In the genomic region with DNA sequence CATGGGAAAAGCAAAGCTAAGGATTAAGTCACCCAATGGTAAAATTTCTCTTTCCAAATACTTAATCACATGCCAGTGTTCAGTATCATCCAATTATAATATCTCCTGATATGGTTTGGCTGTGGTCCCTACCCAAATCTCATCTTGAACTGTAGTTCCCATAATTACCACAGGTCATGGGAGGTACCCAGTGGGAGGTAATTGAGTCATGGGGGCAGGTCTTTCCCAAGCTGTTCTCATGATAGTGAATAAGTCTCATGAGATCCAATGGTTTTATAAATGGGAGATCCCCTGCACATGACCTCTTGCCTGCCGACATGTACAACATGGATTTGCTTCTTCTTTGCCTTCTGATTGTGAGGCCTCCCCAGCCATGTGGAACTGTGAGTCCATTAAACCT, we compare ENCODE assay signal across 20 cellular contexts. TPM values are rescaled to one million over a fixed set of nuclear protein-coding genes. Genes with fewer than 3 reads are reported as not detected.
A peak's percentile ranks its signal among the peaks of the same experiment; 100 is the strongest.
DNase-seq lines count a peak whose midpoint lies in the region; ATAC-seq, FAIRE-seq and TF ChIP-seq lines count a peak whose summit lies in the region.
"Had no signal": no experiment of that assay in that cellular context is flagged by ENCODE, and none has a peak within 500 bp of the region (broad histone marks: within the 10 kb centered on the region; RNA-seq: fewer than 3 reads in every experiment).

No MANE protein-coding gene starts in this region.

- peaks cover 47 to 69% of the 10 kb centered on the region in 2 experiments for H3K36me3 ChIP-seq in HEK293 (ENCODE audit: control insufficient read depth in 2 of 2, insufficient read depth in 1 of 2, low read length in 2 of 2)

- H3K4me3 ChIP-seq in A549 (no peak overlapping the region), HEK293 (ENCODE audit: low read depth, low read length) (no peak overlapping the region), astrocyte of the cerebellum (ENCODE audit: low read depth, low read length) (no peak overlapping the region)
- H3K4me3 ChIP-seq: adrenal gland, vagina had no signal

- no peak for TF ChIP-seq POLR2A in A549 (IDR thresholded peaks at IDR 0.05; ENCODE audit: low read length)

- ATAC-seq in A549 (peak in 1 of 2 experiments; percentile 37; a peak in 3 of 6 replicates), GM21367 (IDR thresholded peaks at IDR 0.05; ENCODE audit: unreplicated experiment) (no peak), HG03521 (IDR thresholded peaks at IDR 0.05; ENCODE audit: unreplicated experiment) (no peak)
- ATAC-seq: stimulated activated naive CD8-positive, alpha-beta T cell treated with anti-CD3 and anti-CD28 coated beads, Interleukin-15, amount 100 ng/mL, for 72 hours had no signal

- DNase-seq in A549 (ENCODE audit: low read depth in 1 of 2, low spot score in 1 of 2) (peak in 1 of 2 experiments; percentile 23), astrocyte of the cerebellum (ENCODE audit: low read depth) (peak; percentile 65), iris pigment epithelial cell (ENCODE audit: low read depth) (peak; percentile 76), cerebellar cortex (ENCODE audit: low spot score) (no peak)
- DNase-seq in activated T-cell treated with anti-CD3 and anti-CD28 coated beads, Interleukin-2, amount 50 U/mL, for 48 hours = no peak
- DNase-seq: activated CD4-positive, alpha-beta T cell treated with anti-CD3 and anti-CD28 coated beads for 48 hours; DMS79 treated with DMSO at 0.1 percent for 48 hours; H7; KG1; NCI-H1930; NCI-H524 treated with DMSO at 0.1 percent for 48 hours; small intestine; stimulated activated naive CD8-positive, alpha-beta T cell treated with anti-CD3 and anti-CD28 coated beads, Interleukin-15, amount 100 ng/mL, for 72 hours; T-helper 1 cell had no signal

- WGBS in A549 (ENCODE audit: missing lambda C conversion rate) = 91% methylated on average over 1 of the region's 1 CpG

- CTCF ChIA-PET in A549 (lab: Yijun Ruan, JAX) (interaction anchor here (2.1 kb wide), 1 partner anchor 11 kb away, joined by 7 read pairs; no protein-coding TSS in a partner anchor), HEK293 (lab: Yijun Ruan, JAX) (no interaction called here)

- H3K9me3 ChIP-seq in A549 (no peaks in the 10 kb centered on the region), HEK293 (ENCODE audit: control insufficient read depth, insufficient read depth, low read depth, low read length) (no peaks in the 10 kb centered on the region)
- H3K9me3 ChIP-seq: adrenal gland, neutrophil, vagina had no signal

- no peak for TF ChIP-seq CTCF in A549 (IDR thresholded peaks at IDR 0.05)
- no peak for TF ChIP-seq CTCF in HEK293 (tag by site-specific recombination; IDR thresholded peaks at IDR 0.05)
- no peak for TF ChIP-seq CTCF in astrocyte of the cerebellum (IDR thresholded peaks at IDR 0.05; ENCODE audit: low read depth, low read length, missing control alignments)

- no peak for FAIRE-seq in A549 (lab: Jason Lieb, UNC)
- FAIRE-seq: small intestine had no signal

- H3K27ac ChIP-seq in A549 = peak overlapping the region in 1 of 2 experiments; percentile 41; a peak in 2 of 6 replicates
- no peak overlapping the region for H3K27ac ChIP-seq in HEK293 (ENCODE audit: extremely low read depth, low read depth, low read length)
- H3K27ac ChIP-seq: adrenal gland, vagina had no signal

- no peak for TF ChIP-seq EP300 in A549 (IDR thresholded peaks at IDR 0.05)

- POLR2A ChIA-PET in A549 (lab: Yijun Ruan, JAX) = no interaction called here
- POLR2A ChIA-PET in HEK293 (lab: Yijun Ruan, JAX) = no interaction called here

- no peak for TF ChIP-seq RAD21 in A549 (conservative IDR thresholded peaks at IDR 0.05 in 1 of 2, IDR thresholded peaks at IDR 0.05 in 1 of 2)

- in situ Hi-C loops in astrocyte of the cerebellum (cut with HindIII; ENCODE audit: low sequenced_read_pairs) = no loop called here

- no peak overlapping the region for H3K4me2 ChIP-seq in A549

- H3K4me1 ChIP-seq in A549 (peaks cover 24% of the 10 kb centered on the region), HEK293 (ENCODE audit: control insufficient read depth, insufficient read depth, low read length) (no peaks in the 10 kb centered on the region)
- H3K4me1 ChIP-seq: vagina had no signal

TF ChIP-seq in A549, 52 proteins besides CTCF, POLR2A, EP300 and RAD21:
- no peak for TF ChIP-seq TFCP2L1 (CRISPR knock-in tag; IDR thresholded peaks at IDR 0.05)
- TF ChIP-seq FOSL2 (IDR thresholded peaks at IDR 0.05) = no peak
- peak; percentile 61 for TF ChIP-seq FOSL2 (CRISPR knock-in tag; IDR thresholded peaks at IDR 0.05)

TF ChIP-seq in HEK293, 187 proteins besides CTCF, POLR2A, EP300 and RAD21:
- TF ChIP-seq ZNF837 (tag by site-specific recombination; IDR thresholded peaks at IDR 0.05) = no peak
- peak; percentile 54; the same call in 1 of the 2 replicates for TF ChIP-seq WT1 (tag by site-specific recombination; IDR thresholded peaks at IDR 0.05)
- TF ChIP-seq ZNF549 (tag by site-specific recombination; IDR thresholded peaks at IDR 0.05) = no peak
- TF ChIP-seq ZSCAN30 (tag by site-specific recombination; IDR thresholded peaks at IDR 0.05) = no peak
- no peak for TF ChIP-seq ZNF48 (tag by site-specific recombination; IDR thresholded peaks at IDR 0.05)
- no peak for TF ChIP-seq KLF1 (tag by site-specific recombination; IDR thresholded peaks at IDR 0.05)
- no peak for TF ChIP-seq ZBTB7A (tag by site-specific recombination; IDR thresholded peaks at IDR 0.05; ENCODE audit: low read depth)
- TF ChIP-seq GLIS1 (tag by site-specific recombination; IDR thresholded peaks at IDR 0.05) = peak; percentile 70

RNA-seq across cellular contexts. Expression of gene NMB, which starts 26.1 kb away (rescaled TPM):
- 10.1 and 16.1 TPM in 2 replicates for polyA plus RNA-seq in A549 (2011; rRNA removed)
- 11.1 and 15.9 TPM in 2 replicates for polyA plus RNA-seq in A549 (2012; cell fraction: cytosol; rRNA removed)
- 9.6 and 10.3 TPM in 2 replicates for polyA plus RNA-seq in A549 (2012; cell fraction: nucleus; rRNA removed)
- 13.2 to 22.4 TPM (median 18.5 TPM) in 3 replicates for polyA plus RNA-seq in A549 (2017; fragmentation: RNase III; extraction: RNeasy Plus Mini Kit Qiagen cat#74134 plus additional on column Dnase treatment)
- 3.5 and 5.7 TPM in 2 replicates for polyA minus RNA-seq in A549 (2011; rRNA and poly(A)+ RNA removed)

RNA-seq across cellular contexts. Expression of gene WDR73, which starts 30.0 kb away (rescaled TPM):
- polyA plus RNA-seq in A549 (2011; rRNA removed) = 44.7 and 45.9 TPM in 2 replicates
- 38.4 and 38.6 TPM in 2 replicates for polyA plus RNA-seq in A549 (2012; cell fraction: cytosol; rRNA removed)
- polyA plus RNA-seq in A549 (2012; cell fraction: nucleus; rRNA removed) = 67.9 and 79.4 TPM in 2 replicates
- polyA plus RNA-seq in A549 (2017; fragmentation: RNase III; extraction: RNeasy Plus Mini Kit Qiagen cat#74134 plus additional on column Dnase treatment) = 41.0 to 46.1 TPM (median 45.3 TPM) in 3 replicates
- 44.1 and 52.4 TPM in 2 replicates for polyA minus RNA-seq in A549 (2011; rRNA and poly(A)+ RNA removed)

RNA-seq across cellular contexts. Expression of gene SEC11A, which starts 31.8 kb away (rescaled TPM):
- polyA plus RNA-seq in A549 (2011; rRNA removed) (237 and 490 TPM in 2 replicates), A549 (2017; fragmentation: RNase III; extraction: RNeasy Plus Mini Kit Qiagen cat#74134 plus additional on column Dnase treatment) (369 to 396 TPM (median 380 TPM) in 3 replicates)
- 127 and 147 TPM in 2 replicates for polyA plus RNA-seq in A549 (2012; cell fraction: cytosol; rRNA removed)
- polyA plus RNA-seq in A549 (2012; cell fraction: nucleus; rRNA removed) = 50.4 and 80.1 TPM in 2 replicates
- polyA minus RNA-seq in A549 (2011; rRNA and poly(A)+ RNA removed) = 88.6 and 117 TPM in 2 replicates

Comparison
In these comparisons a context has a peak if more than half of its experiments do, and no peak if none do; other contexts are left out.
1. DNase-seq: peak in astrocyte of the cerebellum (single experiment) and iris pigment epithelial cell (single experiment); none in cerebellar cortex (single experiment) and activated T-cell treated with anti-CD3 and anti-CD28 coated beads, Interleukin-2, amount 50 U/mL, for 48 hours (0 of 2).